In the genomic region with DNA sequence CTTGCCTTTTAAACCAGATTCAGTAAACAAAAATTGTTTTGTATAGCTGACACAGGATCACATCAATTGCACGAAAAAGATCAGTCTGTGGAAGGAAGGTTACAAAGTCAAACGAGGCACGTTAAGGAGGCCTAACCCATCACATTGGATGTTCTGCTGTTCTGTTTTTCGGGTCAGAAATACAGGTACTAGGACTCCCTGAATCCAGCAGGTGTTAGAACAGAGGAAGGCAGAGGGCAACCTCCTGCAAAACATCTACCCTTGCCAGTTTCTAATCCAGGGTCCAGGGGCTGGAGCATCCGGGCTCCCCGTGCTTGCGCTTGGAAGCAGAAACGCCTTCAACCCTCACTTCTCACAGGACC, we compare ENCODE assay signal across 10 cellular contexts.
DNase-seq lines count a peak whose midpoint lies in the region; ATAC-seq, FAIRE-seq and TF ChIP-seq lines count a peak whose summit lies in the region.
"Had no signal": no experiment of that assay in that cellular context is flagged by ENCODE, and none has a peak within 500 bp of the region (broad histone marks: within the 10 kb centered on the region; RNA-seq: fewer than 3 reads in every experiment).

No MANE protein-coding gene starts in this region.

- no peak for FAIRE-seq in keratinocyte (lab: Jason Lieb, UNC)
- FAIRE-seq: G401.6 had no signal

- no peak for TF ChIP-seq CTCF in keratinocyte (optimal IDR thresholded peaks at IDR 0.05 in 1 of 3, IDR thresholded peaks at IDR 0.05 in 1 of 3, conservative IDR thresholded peaks at IDR 0.05 in 1 of 3; ENCODE audit: extremely low read depth in 1 of 3, insufficient read depth in 2 of 3, low read length in 3 of 3)
- TF ChIP-seq CTCF in stomach (IDR thresholded peaks at IDR 0.05): no peak

- no peak for TF ChIP-seq POLR2A in stomach (IDR thresholded peaks at IDR 0.05)

- intact Hi-C loops in activated T-helper 1 cell treated with anti-CD3 and anti-CD28 coated beads, Interleukin-12 subunit alpha, Interleukin-12 subunit beta, Interleukin-2, Interleukin-4 antibody, amounts not matched to agents 30 ng/mL and 10 ng/mL and 1 ng/mL, durations not matched to agents 14 hours and 24 hours and 36 hours (cut with micrococcal nuclease): loop anchor here (1.0 to 5.0 kb wide), 2 partner anchors 33 to 244 kb away; no protein-coding TSS in a partner anchor
- intact Hi-C loops in stomach (cut with DNase I; ENCODE audit: low total_unique reads): no loop called here

- H3K27ac ChIP-seq in keratinocyte (ENCODE audit: control insufficient read depth, insufficient read depth, low read length) (no peak overlapping the region), stomach (peak overlapping the region in 1 of 5 donors; percentile 29)
- H3K27ac ChIP-seq: HL-60 had no signal

- H3K9me3 ChIP-seq in keratinocyte (ENCODE audit: control insufficient read depth, low read depth, low read length) (no peaks in the 10 kb centered on the region), stomach (peaks cover 0 to 8% (median 0%) of the 10 kb centered on the region in 4 donors)

- H3K36me3 ChIP-seq in keratinocyte (ENCODE audit: control insufficient read depth in 2 of 2, extremely low read depth in 1 of 2, insufficient read depth in 2 of 2, low read length in 2 of 2): no peaks in the 10 kb centered on the region
- H3K36me3 ChIP-seq in stomach: no peaks in the 10 kb centered on the region

- no peaks in the 10 kb centered on the region for H3K4me1 Mint-ChIP-seq in activated T-helper 1 cell treated with anti-CD3 and anti-CD28 coated beads, Interleukin-12 subunit alpha, Interleukin-12 subunit beta, Interleukin-2, Interleukin-4 antibody, amounts not matched to agents 30 ng/mL and 10 ng/mL and 1 ng/mL, durations not matched to agents 14 hours and 24 hours and 36 hours (ENCODE audit: low read depth)

- H3K4me3 ChIP-seq in keratinocyte (ENCODE audit: control insufficient read depth in 2 of 3, extremely low read depth in 1 of 3, insufficient read depth in 2 of 3, low read depth in 1 of 3, low read length in 3 of 3): peak overlapping the region; percentile 52 to 70 (median 63)
- peak overlapping the region; percentile 44 to 64 (median 52) for H3K4me3 ChIP-seq in stomach

- dilution Hi-C loops in keratinocyte (cut with MboI; ENCODE audit: extremely low pct_ligation_motif_present, low sequenced_read_pairs): no loop called here

- peaks cover 7% of the 10 kb centered on the region for H3K9me3 Mint-ChIP-seq in activated T-helper 1 cell treated with anti-CD3 and anti-CD28 coated beads, Interleukin-12 subunit alpha, Interleukin-12 subunit beta, Interleukin-2, Interleukin-4 antibody, amounts not matched to agents 30 ng/mL and 10 ng/mL and 1 ng/mL, durations not matched to agents 14 hours and 24 hours and 36 hours

- peak overlapping the region; percentile 72 for H3K4me2 ChIP-seq in keratinocyte (ENCODE audit: control insufficient read depth, extremely low read depth, insufficient read depth, low read depth, low read length)

- no peaks in the 10 kb centered on the region for H3K36me3 Mint-ChIP-seq in activated T-helper 1 cell treated with anti-CD3 and anti-CD28 coated beads, Interleukin-12 subunit alpha, Interleukin-12 subunit beta, Interleukin-2, Interleukin-4 antibody, amounts not matched to agents 30 ng/mL and 10 ng/mL and 1 ng/mL, durations not matched to agents 14 hours and 24 hours and 36 hours (ENCODE audit: low read depth)
- H3K36me3 Mint-ChIP-seq: T-cell had no signal

- WGBS in stomach, 5 donors: 14 to 22% (median 19%) methylated on average over 8 of the region's 8 CpGs

- ATAC-seq in GM21619 (IDR thresholded peaks at IDR 0.05; ENCODE audit: unreplicated experiment) (peak; percentile 4), GM21825 (IDR thresholded peaks at IDR 0.05; ENCODE audit: unreplicated experiment) (no peak)

- H4K20me1 ChIP-seq in keratinocyte (ENCODE audit: control insufficient read depth, extremely low read depth, insufficient read depth, low read length): no peaks in the 10 kb centered on the region

- H3K4me3 Mint-ChIP-seq in activated T-helper 1 cell treated with anti-CD3 and anti-CD28 coated beads, Interleukin-12 subunit alpha, Interleukin-12 subunit beta, Interleukin-2, Interleukin-4 antibody, amounts not matched to agents 30 ng/mL and 10 ng/mL and 1 ng/mL, durations not matched to agents 14 hours and 24 hours and 36 hours: peak overlapping the region; percentile 5

- no peaks in the 10 kb centered on the region for H3K79me2 ChIP-seq in keratinocyte (ENCODE audit: control insufficient read depth, insufficient read depth, low read length)

- no peak for DNase-seq in activated T-helper 1 cell treated with anti-CD3 and anti-CD28 coated beads, Interleukin-12 subunit alpha, Interleukin-12 subunit beta, Interleukin-2, Interleukin-4 antibody, amounts not matched to agents 30 ng/mL and 10 ng/mL and 1 ng/mL, durations not matched to agents 14 hours and 24 hours and 36 hours (ENCODE audit: low spot score)
- DNase-seq in keratinocyte (ENCODE audit: low read depth, low spot score) (no peak), stomach (no peak), NCI-H69 (lab: John Stamatoyannopoulos, UW) (no peak)
- DNase-seq in activated CD4-positive, alpha-beta T cell treated with anti-CD3 and anti-CD28 coated beads for 48 hours: no peak

- no peak overlapping the region for H3K27ac Mint-ChIP-seq in activated T-helper 1 cell treated with anti-CD3 and anti-CD28 coated beads, Interleukin-12 subunit alpha, Interleukin-12 subunit beta, Interleukin-2, Interleukin-4 antibody, amounts not matched to agents 30 ng/mL and 10 ng/mL and 1 ng/mL, durations not matched to agents 14 hours and 24 hours and 36 hours
- H3K27ac Mint-ChIP-seq: T-cell had no signal

- no peaks in the 10 kb centered on the region for H3K9me1 ChIP-seq in keratinocyte (ENCODE audit: control insufficient read depth, extremely low read depth, insufficient read depth, low read length)

- H3K9ac ChIP-seq in keratinocyte (ENCODE audit: control insufficient read depth, extremely low read depth, insufficient read depth, low read length): peak overlapping the region; percentile 51

- H3K4me1 ChIP-seq in keratinocyte (ENCODE audit: control insufficient read depth, extremely low read depth, insufficient read depth, low read length) (no peaks in the 10 kb centered on the region), stomach (peaks cover 5 to 14% (median 9%) of the 10 kb centered on the region in 4 donors)

- peaks cover 31% of the 10 kb centered on the region for H3K27me3 Mint-ChIP-seq in activated T-helper 1 cell treated with anti-CD3 and anti-CD28 coated beads, Interleukin-12 subunit alpha, Interleukin-12 subunit beta, Interleukin-2, Interleukin-4 antibody, amounts not matched to agents 30 ng/mL and 10 ng/mL and 1 ng/mL, durations not matched to agents 14 hours and 24 hours and 36 hours (ENCODE audit: insufficient read depth)

- H3K27me3 ChIP-seq in keratinocyte (ENCODE audit: control insufficient read depth, extremely low read depth, insufficient read depth, low read length) (no peaks in the 10 kb centered on the region), stomach (peaks cover 0 to 14% (median 7%) of the 10 kb centered on the region in 3 donors)

- TF ChIP-seq EP300 in stomach (IDR thresholded peaks at IDR 0.05): no peak

- H2AFZ ChIP-seq in keratinocyte (ENCODE audit: control insufficient read depth, low read length): peak overlapping the region; percentile 94
